10 cellular contexts compared by ENCODE assay signal in the genomic region with DNA sequence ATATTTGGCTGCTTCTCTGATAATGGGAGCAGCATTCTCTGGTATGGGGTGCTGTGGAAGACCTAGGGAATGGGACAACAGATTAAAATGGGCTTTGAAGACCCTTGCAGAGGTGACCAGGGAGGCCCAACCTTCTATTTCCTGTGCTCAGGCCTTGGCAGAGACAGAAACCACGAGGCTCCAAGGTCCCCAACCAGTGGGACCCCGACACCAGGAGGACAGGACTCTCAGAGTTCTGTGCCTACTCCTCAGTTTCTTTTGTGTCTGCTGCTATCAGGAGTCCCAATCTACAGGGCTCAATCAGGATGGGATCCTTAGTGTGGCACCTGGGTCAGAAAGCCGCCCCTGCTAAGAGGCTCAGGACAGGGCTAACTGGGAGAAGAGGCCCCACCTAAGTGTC. TPM values are rescaled to one million over a fixed set of nuclear protein-coding genes. Genes with fewer than 3 reads are reported as not detected.
DNase-seq lines count a peak whose midpoint lies in the region; ATAC-seq and TF ChIP-seq lines count a peak whose summit lies in the region.
"Had no signal": no experiment of that assay in that cellular context is flagged by ENCODE, and none has a peak within 500 bp of the region (broad histone marks: within the 10 kb centered on the region; RNA-seq: fewer than 3 reads in every experiment).

No MANE protein-coding gene starts in this region.

- in situ Hi-C loops in GM13977 (cut with MboI; ENCODE audit: low pct_unique_long_range_greater_than_20kb, low sequenced_read_pairs, unreplicated experiment), result no loop called here

- H3K9me3 ChIP-seq in CD4-positive, CD25-positive, alpha-beta regulatory T cell (ENCODE audit: control insufficient read depth in 2 of 2, low read length in 2 of 2), result no peaks in the 10 kb centered on the region
- no peaks in the 10 kb centered on the region for H3K9me3 ChIP-seq in naive thymus-derived CD4-positive, alpha-beta T cell (ENCODE audit: control insufficient read depth in 2 of 3, low read length in 3 of 3)

- peak overlapping the region in 2 of 4 donors; percentile 57 to 77 for H3K4me3 Mint-ChIP-seq in CD4-positive, CD25-positive, alpha-beta regulatory T cell
- peak overlapping the region; percentile 69 for H3K4me3 Mint-ChIP-seq in activated naive CD8-positive, alpha-beta T cell treated with anti-CD3 and anti-CD28 coated beads, Interleukin-2, amount 50 U/mL, for 24 hours
- peak overlapping the region in 4 of 10 donors; percentile 11 to 63 (median 56) for H3K4me3 Mint-ChIP-seq in naive thymus-derived CD4-positive, alpha-beta T cell

- no peaks in the 10 kb centered on the region for H3K27me3 Mint-ChIP-seq in CD4-positive, CD25-positive, alpha-beta regulatory T cell
- H3K27me3 Mint-ChIP-seq in activated naive CD8-positive, alpha-beta T cell treated with anti-CD3 and anti-CD28 coated beads, Interleukin-2, amount 50 U/mL, for 24 hours, result peaks cover 1% of the 10 kb centered on the region
- H3K27me3 Mint-ChIP-seq in naive thymus-derived CD4-positive, alpha-beta T cell, result no peaks in the 10 kb centered on the region

- H3K9me3 Mint-ChIP-seq in CD4-positive, CD25-positive, alpha-beta regulatory T cell, result peaks cover 0 to 3% (median 0%) of the 10 kb centered on the region in 7 donors
- peaks cover 5% of the 10 kb centered on the region for H3K9me3 Mint-ChIP-seq in activated naive CD8-positive, alpha-beta T cell treated with anti-CD3 and anti-CD28 coated beads, Interleukin-2, amount 50 U/mL, for 24 hours
- H3K9me3 Mint-ChIP-seq in naive thymus-derived CD4-positive, alpha-beta T cell, result peaks cover 0 to 5% (median 0%) of the 10 kb centered on the region in 11 donors

- H3K27ac Mint-ChIP-seq in CD4-positive, CD25-positive, alpha-beta regulatory T cell, result peak overlapping the region; percentile 53 to 78 (median 74)
- H3K27ac Mint-ChIP-seq in activated naive CD8-positive, alpha-beta T cell treated with anti-CD3 and anti-CD28 coated beads, Interleukin-2, amount 50 U/mL, for 24 hours, result peak overlapping the region; percentile 88
- H3K27ac Mint-ChIP-seq in naive thymus-derived CD4-positive, alpha-beta T cell, result peak overlapping the region in 4 of 9 donors; percentile 6 to 86 (median 58)

- H3K4me1 ChIP-seq in CD4-positive, CD25-positive, alpha-beta regulatory T cell (ENCODE audit: control insufficient read depth, insufficient read depth, low read length, poor library complexity, severe bottlenecking), result peaks cover 55% of the 10 kb centered on the region
- peaks cover 40 to 77% of the 10 kb centered on the region in 2 donors for H3K4me1 ChIP-seq in naive thymus-derived CD4-positive, alpha-beta T cell (ENCODE audit: control insufficient read depth in 2 of 2, insufficient read depth in 2 of 2, low read length in 2 of 2)

- H3K4me1 Mint-ChIP-seq in CD4-positive, CD25-positive, alpha-beta regulatory T cell, result peaks cover 20 to 64% (median 46%) of the 10 kb centered on the region in 4 donors
- peaks cover 87% of the 10 kb centered on the region for H3K4me1 Mint-ChIP-seq in activated naive CD8-positive, alpha-beta T cell treated with anti-CD3 and anti-CD28 coated beads, Interleukin-2, amount 50 U/mL, for 24 hours
- peaks cover 42 to 88% (median 51%) of the 10 kb centered on the region in 7 donors for H3K4me1 Mint-ChIP-seq in naive thymus-derived CD4-positive, alpha-beta T cell

- no peaks in the 10 kb centered on the region for H3K36me3 Mint-ChIP-seq in CD4-positive, CD25-positive, alpha-beta regulatory T cell
- peaks cover 4% of the 10 kb centered on the region for H3K36me3 Mint-ChIP-seq in activated naive CD8-positive, alpha-beta T cell treated with anti-CD3 and anti-CD28 coated beads, Interleukin-2, amount 50 U/mL, for 24 hours (ENCODE audit: low read depth)
- peaks cover 0 to 30% (median 0%) of the 10 kb centered on the region in 5 donors for H3K36me3 Mint-ChIP-seq in naive thymus-derived CD4-positive, alpha-beta T cell

- POLR2A ChIA-PET in naive thymus-derived CD4-positive, alpha-beta T cell (lab: Charles Lee), result no interaction called here

- H3K4me3 ChIP-seq in CD4-positive, CD25-positive, alpha-beta regulatory T cell (ENCODE audit: low read depth, low read length), result peak overlapping the region; percentile 72
- H3K4me3 ChIP-seq in naive thymus-derived CD4-positive, alpha-beta T cell (ENCODE audit: low read length), result peak overlapping the region; percentile 0

- H3K27me3 ChIP-seq in CD4-positive, CD25-positive, alpha-beta regulatory T cell (ENCODE audit: control insufficient read depth, insufficient read depth, low read length), result no peaks in the 10 kb centered on the region
- H3K27me3 ChIP-seq in naive thymus-derived CD4-positive, alpha-beta T cell (ENCODE audit: control insufficient read depth in 2 of 2, insufficient read depth in 2 of 2, low read length in 2 of 2), result no peaks in the 10 kb centered on the region

- no peak for TF ChIP-seq CTCF in GM13977 (IDR thresholded peaks at IDR 0.05; ENCODE audit: extremely low read depth, insufficient read depth, missing control alignments)

- H3K27ac ChIP-seq in CD4-positive, CD25-positive, alpha-beta regulatory T cell (ENCODE audit: insufficient read depth, low read length, poor library complexity, severe bottlenecking), result peak overlapping the region; percentile 73
- H3K27ac ChIP-seq in naive thymus-derived CD4-positive, alpha-beta T cell (ENCODE audit: low read depth, low read length), result no peak overlapping the region

- CTCF ChIA-PET in naive thymus-derived CD4-positive, alpha-beta T cell (lab: Charles Lee), result no interaction called here

- no peaks in the 10 kb centered on the region for H3K36me3 ChIP-seq in CD4-positive, CD25-positive, alpha-beta regulatory T cell (ENCODE audit: control insufficient read depth, insufficient read depth, low read length)
- no peaks in the 10 kb centered on the region for H3K36me3 ChIP-seq in naive thymus-derived CD4-positive, alpha-beta T cell (ENCODE audit: control insufficient read depth in 2 of 3, insufficient read depth in 3 of 3, low read length in 3 of 3)

- no peak for ATAC-seq in CD4-positive, CD25-positive, alpha-beta regulatory T cell (ENCODE audit: low read depth in 2 of 2)
- ATAC-seq in HG03066 (IDR thresholded peaks at IDR 0.05; ENCODE audit: low read depth, unreplicated experiment) (peak; percentile 0), GM18861 (IDR thresholded peaks at IDR 0.05; ENCODE audit: unreplicated experiment) (no peak)
- ATAC-seq in activated naive CD8-positive, alpha-beta T cell treated with anti-CD3 and anti-CD28 coated beads, Interleukin-2, amount 50 U/mL, for 24 hours, result no peak
- ATAC-seq in naive thymus-derived CD4-positive, alpha-beta T cell, result no peak

- intact Hi-C loops in naive thymus-derived CD4-positive, alpha-beta T cell (cut with micrococcal nuclease), result loop anchor here (1.0 to 10.0 kb wide), 11 partner anchors 8 to 848 kb away; partner anchors contain the start of gene FNIP1 (in 1 of the 2)

- DNase-seq in CD4-positive, CD25-positive, alpha-beta regulatory T cell, result no peak
- DNase-seq in activated naive CD8-positive, alpha-beta T cell treated with anti-CD3 and anti-CD28 coated beads, Interleukin-2, amount 50 U/mL, for 24 hours, result no peak
- DNase-seq in naive thymus-derived CD4-positive, alpha-beta T cell, result no peak
- DNase-seq in activated gamma-delta T cell (lab: John Stamatoyannopoulos, UW) (no peak), GM13977 (ENCODE audit: low spot score) (no peak), NCI-H2029 (lab: John Stamatoyannopoulos, UW) (no peak)
- DNase-seq: NCI-H345 had no signal

RNA-seq across cellular contexts. Expression of gene CSF2, which starts 29.4 kb away (rescaled TPM):
- total RNA-seq in CD4-positive, CD25-positive, alpha-beta regulatory T cell, result not detected
- not detected for polyA plus RNA-seq in CD4-positive, CD25-positive, alpha-beta regulatory T cell
- 100 to 1,000 TPM in 1 of 5 experiments, not detected in 4; 111 TPM for total RNA-seq in naive thymus-derived CD4-positive, alpha-beta T cell
- polyA plus RNA-seq in naive thymus-derived CD4-positive, alpha-beta T cell, result not detected
- total RNA-seq: frontal cortex had no signal

RNA-seq across cellular contexts. Expression of gene IL3, which starts 42.5 kb away (rescaled TPM):
- not detected for total RNA-seq in CD4-positive, CD25-positive, alpha-beta regulatory T cell
- not detected for polyA plus RNA-seq in CD4-positive, CD25-positive, alpha-beta regulatory T cell
- 1 to 10 TPM in 1 of 5 experiments, not detected in 4; 1.3 TPM for total RNA-seq in naive thymus-derived CD4-positive, alpha-beta T cell
- not detected for polyA plus RNA-seq in naive thymus-derived CD4-positive, alpha-beta T cell
- total RNA-seq: frontal cortex had no signal
